ENCODE assay signal across 10 cellular contexts in genomic region chr7:144311872-144312469, GRCh38. TPM values are rescaled to one million over a fixed set of nuclear protein-coding genes. Genes with fewer than 3 reads are reported as not detected.
DNase-seq lines count a peak whose midpoint lies in the region; ATAC-seq, FAIRE-seq and TF ChIP-seq lines count a peak whose summit lies in the region.
"Not testable (repeated sequence)": the region's sequence is repeated elsewhere in the genome, so short reads cannot be mapped to it uniquely, and the experiment has no call there.
"Had no signal": no experiment of that assay in that cellular context is flagged by ENCODE, and none has a peak within 500 bp of the region (broad histone marks: within the 10 kb centered on the region; RNA-seq: fewer than 3 reads in every experiment).

Gene OR2A1 (plus strand): TSS chr7:144312419. CDS start chr7:144318125, 5,706 bp downstream.

- not testable (repeated sequence) for H3K79me2 ChIP-seq in GM23338 (replicated peaks; ENCODE audit: insufficient read depth)

- H4K20me1 ChIP-seq in GM23338 (replicated peaks; ENCODE audit: insufficient read depth): not testable (repeated sequence)

- DNase-seq in GM23338 (ENCODE audit: low spot score); bronchial epithelial cell (ENCODE audit: low read depth); sciatic nerve (ENCODE audit: low spot score): not testable (repeated sequence)
- DNase-seq in kidney tubule cell (ENCODE audit: low spot score): peak; percentile 3

- not testable (repeated sequence) for H3K27ac Mint-ChIP-seq in GM23338

- not testable (repeated sequence) for H3K4me1 Mint-ChIP-seq in GM23338

- not testable (repeated sequence) for H3K27me3 Mint-ChIP-seq in GM23338 (ENCODE audit: insufficient read depth, low read depth, poor library complexity)

- peak; percentile 47 for FAIRE-seq in bronchial epithelial cell (lab: Jason Lieb, UNC)

- not testable (repeated sequence) for H2AFZ ChIP-seq in GM23338

- not testable (repeated sequence) for H3K9me2 ChIP-seq in GM23338 (ENCODE audit: insufficient read depth)

- not testable (repeated sequence) for TF ChIP-seq CTCF in GM23338 (conservative IDR thresholded peaks at IDR 0.05; ENCODE audit: low read depth in 2 of 2); bronchial epithelial cell (IDR thresholded peaks at IDR 0.05; ENCODE audit: insufficient read depth, low read length, severe bottlenecking)

- H3K36me3 ChIP-seq in GM23338 (ENCODE audit: insufficient read depth); bronchial epithelial cell (ENCODE audit: control insufficient read depth, insufficient read depth, low read length): not testable (repeated sequence)

- H3K4me3 Mint-ChIP-seq in GM23338: not testable (repeated sequence)

- ATAC-seq in GM23338 (peak; percentile 77), sciatic nerve (peak; percentile 38)

- not testable (repeated sequence) for H3K27me3 ChIP-seq in GM23338 (ENCODE audit: insufficient read depth); bronchial epithelial cell (ENCODE audit: control insufficient read depth, insufficient read depth, low read length)

- intact Hi-C loops in sciatic nerve (cut with DNase I): not testable (repeated sequence)

- H3K36me3 Mint-ChIP-seq in GM23338 (ENCODE audit: low read depth): not testable (repeated sequence)

- not testable (repeated sequence) for H3K27ac ChIP-seq in GM23338 (ENCODE audit: low read depth)

- not testable (repeated sequence) for H3K4me3 ChIP-seq in GM23338; bronchial epithelial cell (ENCODE audit: low read depth, low read length)

- not testable (repeated sequence) for H3K4me1 ChIP-seq in GM23338 (ENCODE audit: insufficient read depth)

- H3K4me2 ChIP-seq in GM23338: not testable (repeated sequence)

- not testable (repeated sequence) for H3K9me3 Mint-ChIP-seq in GM23338

- not testable (repeated sequence) for H3F3A ChIP-seq in GM23338 (replicated peaks; ENCODE audit: low read depth)

RNA-seq across cellular contexts. Expression of gene OR2A1, which starts in this region (rescaled TPM):
- 0.10 TPM in 1 of 2 replicates, not detected in the other for total RNA-seq in GM23338 (2014; rRNA removed; shearing (Covaris generic))
- 1.2 and 1.6 TPM in 2 replicates for polyA plus RNA-seq in GM23338 (2016; fragmentation: Nextera tagmentation; extraction: Ambion mirVana)
- total RNA-seq in bronchial epithelial cell (not detected in 2 replicates), sciatic nerve (0.22 TPM)
- total RNA-seq: CD4-positive, alpha-beta memory T cell; CD4-positive, CD25-positive, alpha-beta regulatory T cell; CD8-positive, alpha-beta memory T cell; G401 had no signal
- polyA plus RNA-seq: AG04450; CD14-positive monocyte; CD8-positive, alpha-beta memory T cell had no signal

Comparison
In these comparisons a context has a peak if more than half of its experiments do, and no peak if none do; other contexts are left out.
1. Peak in ATAC-seq in sciatic nerve; RNA of the gene not detected or under 1 TPM.